27 cellular contexts compared by ENCODE assay signal in genomic region chr3:122390665-122391064, GRCh38. TPM values are rescaled to one million over a fixed set of nuclear protein-coding genes. Genes with fewer than 3 reads are reported as not detected.
A peak's percentile ranks its signal among the peaks of the same experiment; 100 is the strongest.
DNase-seq lines count a peak whose midpoint lies in the region; ATAC-seq, FAIRE-seq and TF ChIP-seq lines count a peak whose summit lies in the region.
"Had no signal": no experiment of that assay in that cellular context is flagged by ENCODE, and none has a peak within 500 bp of the region (broad histone marks: within the 10 kb centered on the region; RNA-seq: fewer than 3 reads in every experiment).

No MANE protein-coding gene starts in this region.

- TF ChIP-seq POLR2A in GM12878 (IDR thresholded peaks at IDR 0.05; ENCODE audit: low read depth, low read length): no peak
- TF ChIP-seq POLR2A in right lobe of liver (IDR thresholded peaks at IDR 0.05): no peak

- peak overlapping the region in 3 of 11 experiments; percentile 28 to 50 (median 42); a peak in 6 of 22 replicates for H3K9ac ChIP-seq in BLaER1 treated with 17β-estradiol and CSF1 and Interleukin-3, amounts not matched to agents 10 nM and 100 nM
- no peak overlapping the region for H3K9ac ChIP-seq in GM12878 (ENCODE audit: control insufficient read depth, insufficient read depth, low read length)

- TF ChIP-seq EP300 in GM12878 (IDR thresholded peaks at IDR 0.05; ENCODE audit: borderline replicate concordance in 1 of 2, control insufficient read depth in 1 of 2, low read depth in 2 of 2, low read length in 2 of 2): no peak

- SMC1A ChIA-PET in GM12878 (lab: Charles Lee; ENCODE audit: uncharacterized antibody, unreplicated experiment): interaction anchor here (0.9 to 6.7 kb wide), 11 partner anchors 12 to 844 kb away, joined by 3 to 70 read pairs (median 7); partner anchors contain the start of genes POLQ and WDR5B

- H2AFZ ChIP-seq in GM12878 (ENCODE audit: control insufficient read depth, low read depth, low read length): no peak overlapping the region
- H2AFZ ChIP-seq: PC-9 had no signal

- RAD21 ChIA-PET in GM12878 (lab: Charles Lee; ENCODE audit: unreplicated experiment): interaction anchor here (0.8 to 3.9 kb wide), 5 partner anchors 26 to 288 kb away, joined by 3 to 32 read pairs (median 8); partner anchors contain the start of gene KPNA1

- no peak for DNase-seq in GM12878 (ENCODE audit: low read depth, low spot score)
- peak; percentile 35 for DNase-seq in fibroblast of villous mesenchyme (ENCODE audit: low read depth)
- no peak for DNase-seq in right lobe of liver
- no peak for DNase-seq in effector CD8-positive, alpha-beta T cell (lab: John Stamatoyannopoulos, UW)
- DNase-seq in T-helper 2 cell: no peak
- DNase-seq in hypothalamus (lab: John Stamatoyannopoulos, UW): no peak
- no peak for DNase-seq in substantia nigra (lab: John Stamatoyannopoulos, UW)
- DNase-seq: activated B cell treated with CpG ODN at 0.5 μM for 24 hours; activated CD4-positive, alpha-beta T cell treated with anti-CD3 and anti-CD28 coated beads, Interleukin-2, amount 50 U/mL, for 1 hour; activated CD8-positive, alpha-beta memory T cell treated with anti-CD3 and anti-CD28 coated beads, Interleukin-2, amount 10 ng/mL, durations not matched to agents 7 days and 5 days; activated naive CD4-positive, alpha-beta T cell treated with Interleukin-2 at 50 U/mL for 16 hours; activated T-cell treated with anti-CD3 and anti-CD28 coated beads, Interleukin-2, amount 50 U/mL, for 48 hours; colonic mucosa; DMS153; effector memory CD8-positive, alpha-beta T cell; GOT3; HFFc6; Kasumi-1; kidney glomerular epithelial cell; NCI-H510A; NK-92 treated with Interleukin-12 subunit alpha and Interleukin-12 subunit beta, amount 100 ng/mL, for 24 hours; PC-9; SHP77; small intestine; stimulated activated CD4-positive, alpha-beta T cell treated with anti-CD3 and anti-CD28 coated beads, Interleukin-2, amount 100 ng/mL, for 24 hours; trophoblast cell had no signal

- intact Hi-C loops in GM12878 (cut with micrococcal nuclease; ENCODE audit: unreplicated experiment): loop anchor here (10.0 kb wide), 2 partner anchors 144 to 634 kb away; partner anchors contain the start of gene SEMA5B
- intact Hi-C loops in right lobe of liver (cut with DNase I): no loop called here

- TF ChIP-seq RAD21 in GM12878 (IDR thresholded peaks at IDR 0.05; ENCODE audit: insufficient read depth, low read depth, low read length): no peak

- POLR2A ChIA-PET in GM12878 (lab: Charles Lee): interaction anchor here (0.6 to 3.5 kb wide), 3 partner anchors 26 to 133 kb away, joined by 3 to 13 read pairs (median 8); no protein-coding TSS in a partner anchor

- in situ Hi-C loops in GM12878 (cut with MboI): no loop called here

- 0 out of 3 replicates have a peak, but pooled peaks have one; percentile 16 for ATAC-seq in GM12878
- peak; percentile 27 to 52 (median 42) for ATAC-seq in right lobe of liver
- ATAC-seq: activated CD8-positive, alpha-beta memory T cell treated with anti-CD3 and anti-CD28 coated beads, Interleukin-2, amount 10 ng/mL, durations not matched to agents 7 days and 5 days; effector memory CD8-positive, alpha-beta T cell had no signal

- H3K4me2 ChIP-seq in BLaER1 treated with 17β-estradiol and CSF1 and Interleukin-3, amounts not matched to agents 10 nM and 100 nM: peak overlapping the region in 7 of 11 experiments; percentile 21 to 54 (median 34); a peak in 8 of 22 replicates
- no peak overlapping the region for H3K4me2 ChIP-seq in GM12878 (ENCODE audit: control insufficient read depth, insufficient read depth)
- H3K4me2 ChIP-seq: PC-9 had no signal

- no peaks in the 10 kb centered on the region for H3K27me3 ChIP-seq in BLaER1 treated with 17β-estradiol and CSF1 and Interleukin-3, amounts not matched to agents 10 nM and 100 nM
- H3K27me3 ChIP-seq in GM12878 (replicated peaks in 1 of 2; ENCODE audit: control insufficient read depth in 2 of 2, insufficient read depth in 2 of 2, low read length in 1 of 2) (no peaks in the 10 kb centered on the region), right lobe of liver (no peaks in the 10 kb centered on the region)
- H3K27me3 ChIP-seq: colonic mucosa had no signal

- CTCF ChIA-PET in GM12878 (lab: Yijun Ruan, JAX): interaction anchor here (0.7 to 6.3 kb wide), 12 partner anchors 9 to 297 kb away, joined by 3 to 72 read pairs (median 6); partner anchors contain the start of genes PARP14 and WDR5B

- no peak for FAIRE-seq in GM12878 (lab: Jason Lieb, UNC)
- FAIRE-seq: small intestine had no signal

- TF ChIP-seq CTCF in GM12878 (IDR thresholded peaks at IDR 0.05 in 2 of 3, conservative IDR thresholded peaks at IDR 0.05 in 1 of 3; ENCODE audit: control insufficient read depth in 2 of 3, extremely low read depth in 1 of 3, insufficient read depth in 1 of 3, low read depth in 3 of 3, low read length in 3 of 3) (no peak), fibroblast of villous mesenchyme (IDR thresholded peaks at IDR 0.05; ENCODE audit: insufficient read depth, low read depth, low read length) (no peak), right lobe of liver (IDR thresholded peaks at IDR 0.05) (no peak)

- peaks cover 0 to 4% (median 0%) of the 10 kb centered on the region in 11 experiments; a peak in 2 of 22 replicates for H4K20me1 ChIP-seq in BLaER1 treated with 17β-estradiol and CSF1 and Interleukin-3, amounts not matched to agents 10 nM and 100 nM
- no peaks in the 10 kb centered on the region for H4K20me1 ChIP-seq in GM12878 (ENCODE audit: control insufficient read depth, insufficient read depth)

- no peak overlapping the region for H3K4me3 ChIP-seq in BLaER1 treated with 17β-estradiol and CSF1 and Interleukin-3, amounts not matched to agents 10 nM and 100 nM
- H3K4me3 ChIP-seq in GM12878 (no peak overlapping the region), fibroblast of villous mesenchyme (ENCODE audit: low read depth, low read length) (no peak overlapping the region), right lobe of liver (no peak overlapping the region)
- H3K4me3 ChIP-seq: colonic mucosa, PC-9 had no signal

- peaks cover 14 to 40% (median 28%) of the 10 kb centered on the region in 10 experiments for H3K4me1 ChIP-seq in BLaER1 treated with 17β-estradiol and CSF1 and Interleukin-3, amounts not matched to agents 10 nM and 100 nM
- H3K4me1 ChIP-seq in GM12878 (ENCODE audit: control insufficient read depth, insufficient read depth, low read length): peaks cover 5% of the 10 kb centered on the region
- peaks cover 0 to 55% (median 25%) of the 10 kb centered on the region in 4 donors for H3K4me1 ChIP-seq in right lobe of liver
- H3K4me1 ChIP-seq: colonic mucosa had no signal

- no peak overlapping the region for H3K27ac ChIP-seq in BLaER1 treated with 17β-estradiol and CSF1 and Interleukin-3, amounts not matched to agents 10 nM and 100 nM
- no peak overlapping the region for H3K27ac ChIP-seq in GM12878 (ENCODE audit: control insufficient read depth, insufficient read depth)
- H3K27ac ChIP-seq in right lobe of liver: peak overlapping the region; percentile 28 to 65 (median 28)
- H3K27ac ChIP-seq in substantia nigra (ENCODE audit: low read depth, low read length, poor library complexity, severe bottlenecking): no peak overlapping the region
- H3K27ac ChIP-seq: colonic mucosa, PC-9 had no signal

- H3K9me3 ChIP-seq in BLaER1 treated with 17β-estradiol and CSF1 and Interleukin-3, amounts not matched to agents 10 nM and 100 nM (replicated peaks in 1 of 11): no peaks in the 10 kb centered on the region
- H3K9me3 ChIP-seq in GM12878 (replicated peaks; ENCODE audit: control insufficient read depth, insufficient read depth, low read length): no peaks in the 10 kb centered on the region
- H3K9me3 ChIP-seq in right lobe of liver: no peaks in the 10 kb centered on the region
- H3K9me3 ChIP-seq: colonic mucosa had no signal

- peaks cover 0 to 29% (median 9%) of the 10 kb centered on the region in 11 experiments; a peak in 11 of 22 replicates for H3K36me3 ChIP-seq in BLaER1 treated with 17β-estradiol and CSF1 and Interleukin-3, amounts not matched to agents 10 nM and 100 nM
- H3K36me3 ChIP-seq in GM12878 (ENCODE audit: control insufficient read depth in 2 of 2, insufficient read depth in 2 of 2, low read length in 1 of 2): peaks cover 2 to 11% of the 10 kb centered on the region in 2 experiments; a peak in 2 of 4 replicates
- no peaks in the 10 kb centered on the region for H3K36me3 ChIP-seq in right lobe of liver
- H3K36me3 ChIP-seq: colonic mucosa had no signal

- BruUV-seq in GM12878 (replicated peaks; lab: Mats Ljungman, UMichigan): no TSS peak

- H3K79me2 ChIP-seq in GM12878 (ENCODE audit: control insufficient read depth, insufficient read depth, low read length): peaks cover 51% of the 10 kb centered on the region

- WGBS in GM12878 (ENCODE audit: insufficient coverage, insufficient replicate concordance, low lambda C conversion rate, missing lambda C conversion rate): 73% methylated on average over 4 of the region's 4 CpGs
- 22% methylated on average over 4 of the region's 4 CpGs for WGBS in right lobe of liver (ENCODE audit: insufficient coverage, low coverage, low lambda C conversion rate, missing lambda C conversion rate)

RNA-seq across cellular contexts. Expression of gene FAM162A, which starts 6.7 kb away (rescaled TPM):
- total RNA-seq in GM12878 (2013; cell fraction: nucleolus; rRNA removed): 62.0 and 63.0 TPM in 2 replicates
- total RNA-seq in GM12878 (2014; rRNA removed) (59.2 and 60.7 TPM in 2 replicates), GM12878 (2014; rRNA removed; fragmentation: Illumina TruSeq; extraction: Trizol) (97.4 and 99.6 TPM in 2 replicates), GM12878 (2021) (73.6 and 76.4 TPM in 2 replicates), fibroblast of villous mesenchyme (4.2 and 7.3 TPM in 2 replicates), right lobe of liver (10 to 100 TPM; 26.9 to 57.0 (median 51.5) TPM)
- polyA plus RNA-seq in GM12878 (2011; ENCODE audit: low read depth): 91.2 TPM
- polyA plus RNA-seq in GM12878 (2011; rRNA removed) (346 and 555 TPM in 2 replicates), GM12878 (2014; fragmentation: Illumina TruSeq; extraction: Trizol) (105 and 122 TPM in 2 replicates), GM12878 (2014; fragmentation: Nextera tagmentation; extraction: Ambion mirVana) (100 to 1,000 TPM; 290 to 297 TPM), GM12878 (2014; rRNA removed) (83.6 and 93.7 TPM in 2 replicates), GM12878 (2016; fragmentation: Nextera tagmentation; extraction: Ambion mirVana) (100 to 1,000 TPM; 177 to 186 TPM)
- 138 and 178 TPM in 2 replicates for polyA plus RNA-seq in GM12878 (2011; cell fraction: cytosol; rRNA removed)
- polyA plus RNA-seq in GM12878 (2011; cell fraction: nucleus; rRNA removed): 95.8 and 191 TPM in 2 replicates
- 144 and 186 TPM in 2 replicates for polyA plus RNA-seq in GM12878 (2012)
- polyA minus RNA-seq in GM12878 (2011; rRNA and poly(A)+ RNA removed): 70.4 and 118 TPM in 2 replicates
- 24.2 and 29.8 TPM in 2 replicates for polyA minus RNA-seq in GM12878 (2011; cell fraction: cytosol; rRNA and poly(A)+ RNA removed)
- polyA minus RNA-seq in GM12878 (2011; cell fraction: nucleus; rRNA and poly(A)+ RNA removed): 29.6 and 31.3 TPM in 2 replicates

RNA-seq across cellular contexts. Expression of gene MIX23, which starts 7.6 kb away (rescaled TPM):
- total RNA-seq in GM12878 (2013; cell fraction: nucleolus; rRNA removed): 40.0 and 50.3 TPM in 2 replicates
- total RNA-seq in GM12878 (2014; rRNA removed): 44.1 and 66.5 TPM in 2 replicates
- total RNA-seq in GM12878 (2014; rRNA removed; fragmentation: Illumina TruSeq; extraction: Trizol): 130 and 138 TPM in 2 replicates
- 63.3 and 71.3 TPM in 2 replicates for total RNA-seq in GM12878 (2021)
- polyA plus RNA-seq in GM12878 (2011; ENCODE audit: low read depth): 25.9 TPM
- polyA plus RNA-seq in GM12878 (2011; rRNA removed): 47.4 and 97.5 TPM in 2 replicates
- polyA plus RNA-seq in GM12878 (2011; cell fraction: cytosol; rRNA removed): 12.9 and 20.2 TPM in 2 replicates
- polyA plus RNA-seq in GM12878 (2011; cell fraction: nucleus; rRNA removed): 25.3 and 37.7 TPM in 2 replicates
- polyA plus RNA-seq in GM12878 (2012): 45.2 and 57.2 TPM in 2 replicates
- polyA plus RNA-seq in GM12878 (2014; fragmentation: Illumina TruSeq; extraction: Trizol): 176 and 238 TPM in 2 replicates
- polyA plus RNA-seq in GM12878 (2014; fragmentation: Nextera tagmentation; extraction: Ambion mirVana): 10 to 100 TPM; 30.0 to 45.9 TPM
- polyA plus RNA-seq in GM12878 (2014; rRNA removed): 66.6 and 92.3 TPM in 2 replicates
- 10 to 100 TPM; 53.4 to 78.1 TPM for polyA plus RNA-seq in GM12878 (2016; fragmentation: Nextera tagmentation; extraction: Ambion mirVana)
- polyA minus RNA-seq in GM12878 (2011; rRNA and poly(A)+ RNA removed): 15.5 and 20.8 TPM in 2 replicates
- polyA minus RNA-seq in GM12878 (2011; cell fraction: cytosol; rRNA and poly(A)+ RNA removed): 13.2 and 14.5 TPM in 2 replicates
- 6.9 and 7.5 TPM in 2 replicates for polyA minus RNA-seq in GM12878 (2011; cell fraction: nucleus; rRNA and poly(A)+ RNA removed)
- 29.0 and 36.3 TPM in 2 replicates for total RNA-seq in fibroblast of villous mesenchyme
- 10 to 100 TPM; 21.3 to 36.0 (median 27.1) TPM for total RNA-seq in right lobe of liver

RNA-seq across cellular contexts. Expression of gene WDR5B, which starts 25.2 kb away (rescaled TPM):
- 16.0 and 16.1 TPM in 2 replicates for total RNA-seq in GM12878 (2013; cell fraction: nucleolus; rRNA removed)
- total RNA-seq in GM12878 (2014; rRNA removed) (4.0 and 5.9 TPM in 2 replicates), GM12878 (2014; rRNA removed; fragmentation: Illumina TruSeq; extraction: Trizol) (4.2 TPM in 2 replicates), GM12878 (2021) (2.9 and 3.4 TPM in 2 replicates), fibroblast of villous mesenchyme (5.2 and 6.9 TPM in 2 replicates), right lobe of liver (1 to 10 TPM; 1.4 to 4.0 (median 2.1) TPM)
- polyA plus RNA-seq in GM12878 (2011; ENCODE audit: low read depth): 0.63 TPM
- polyA plus RNA-seq in GM12878 (2011; rRNA removed) (7.9 and 11.5 TPM in 2 replicates), GM12878 (2014; fragmentation: Illumina TruSeq; extraction: Trizol) (3.8 and 3.9 TPM in 2 replicates), GM12878 (2014; fragmentation: Nextera tagmentation; extraction: Ambion mirVana) (1 to 10 TPM; 1.7 to 2.4 TPM), GM12878 (2014; rRNA removed) (3.2 and 3.6 TPM in 2 replicates), GM12878 (2016; fragmentation: Nextera tagmentation; extraction: Ambion mirVana) (1 to 10 TPM; 2.8 to 2.9 TPM)
- 2.9 TPM in 2 replicates for polyA plus RNA-seq in GM12878 (2011; cell fraction: cytosol; rRNA removed)
- 4.7 and 5.3 TPM in 2 replicates for polyA plus RNA-seq in GM12878 (2011; cell fraction: nucleus; rRNA removed)
- 1.2 and 2.6 TPM in 2 replicates for polyA plus RNA-seq in GM12878 (2012)
- polyA minus RNA-seq in GM12878 (2011; rRNA and poly(A)+ RNA removed): 5.9 and 6.8 TPM in 2 replicates
- polyA minus RNA-seq in GM12878 (2011; cell fraction: cytosol; rRNA and poly(A)+ RNA removed): 1.9 and 2.4 TPM in 2 replicates
- 8.3 and 10.3 TPM in 2 replicates for polyA minus RNA-seq in GM12878 (2011; cell fraction: nucleus; rRNA and poly(A)+ RNA removed)

Comparison
In these comparisons a context has a peak if more than half of its experiments do, and no peak if none do; other contexts are left out.
1. H3K27ac ChIP-seq: peak in right lobe of liver (3 of 3); none in BLaER1 treated with 17β-estradiol and CSF1 and Interleukin-3, amounts not matched to agents 10 nM and 100 nM (0 of 11), GM12878 (single experiment) and substantia nigra (single experiment).